In genomic region chr6:28922841-28923317, GRCh38 we compare ENCODE assay signal across 8 cellular contexts. TPM values are rescaled to one million over a fixed set of nuclear protein-coding genes. Genes with fewer than 3 reads are reported as not detected.
DNase-seq lines count a peak whose midpoint lies in the region; ATAC-seq, FAIRE-seq and TF ChIP-seq lines count a peak whose summit lies in the region.

No MANE protein-coding gene starts in this region.

- no TSS peak for BruUV-seq in A673 (replicated peaks; lab: Mats Ljungman, UMichigan)

- FAIRE-seq in GM18507 (lab: Jason Lieb, UNC): peak; percentile 38

- H3K27ac Mint-ChIP-seq in activated T-cell treated with anti-CD3 and anti-CD28 coated beads, Interleukin-2, amount 50 U/mL, for 24 hours: peak overlapping the region; percentile 93
- peak overlapping the region; percentile 72 to 89 for H3K27ac Mint-ChIP-seq in natural killer cell treated with Interleukin-12 subunit alpha and Interleukin-12 subunit beta and Interleukin-15 and Interleukin-18, amount 100 ng/mL, for 72 hours

- H3K4me3 Mint-ChIP-seq in activated T-cell treated with anti-CD3 and anti-CD28 coated beads, Interleukin-2, amount 50 U/mL, for 24 hours: peak overlapping the region; percentile 95
- peak overlapping the region; percentile 83 for H3K4me3 Mint-ChIP-seq in natural killer cell treated with Interleukin-12 subunit alpha and Interleukin-12 subunit beta and Interleukin-15 and Interleukin-18, amount 100 ng/mL, for 72 hours

- TF ChIP-seq POLR2A in uterus (IDR thresholded peaks at IDR 0.05): no peak

- no peaks in the 10 kb centered on the region for H3K9me3 Mint-ChIP-seq in activated T-cell treated with anti-CD3 and anti-CD28 coated beads, Interleukin-2, amount 50 U/mL, for 24 hours
- no peaks in the 10 kb centered on the region for H3K9me3 Mint-ChIP-seq in natural killer cell treated with Interleukin-12 subunit alpha and Interleukin-12 subunit beta and Interleukin-15 and Interleukin-18, amount 100 ng/mL, for 72 hours

- H3K36me3 Mint-ChIP-seq in activated T-cell treated with anti-CD3 and anti-CD28 coated beads, Interleukin-2, amount 50 U/mL, for 24 hours (ENCODE audit: low read depth): peaks cover 53% of the 10 kb centered on the region
- peaks cover 27% of the 10 kb centered on the region for H3K36me3 Mint-ChIP-seq in natural killer cell treated with Interleukin-12 subunit alpha and Interleukin-12 subunit beta and Interleukin-15 and Interleukin-18, amount 100 ng/mL, for 72 hours

- peaks cover 12% of the 10 kb centered on the region for H3K4me1 ChIP-seq in A673 (ENCODE audit: insufficient read depth, low read length, poor library complexity, severe bottlenecking)
- H3K4me1 ChIP-seq in uterus: peaks cover 0 to 6% of the 10 kb centered on the region in 2 donors

- ATAC-seq in HG02884 (IDR thresholded peaks at IDR 0.05; ENCODE audit: unreplicated experiment): peak; percentile 30
- ATAC-seq in natural killer cell treated with Interleukin-12 subunit alpha and Interleukin-12 subunit beta and Interleukin-15 and Interleukin-18, amount 100 ng/mL, for 72 hours: peak; percentile 51 to 63

- H3K4me1 Mint-ChIP-seq in activated T-cell treated with anti-CD3 and anti-CD28 coated beads, Interleukin-2, amount 50 U/mL, for 24 hours (ENCODE audit: low read depth): peaks cover 44% of the 10 kb centered on the region
- peaks cover 28 to 30% of the 10 kb centered on the region in 2 donors for H3K4me1 Mint-ChIP-seq in natural killer cell treated with Interleukin-12 subunit alpha and Interleukin-12 subunit beta and Interleukin-15 and Interleukin-18, amount 100 ng/mL, for 72 hours (ENCODE audit: low read depth in 2 of 2)

- H3K27me3 ChIP-seq in A673 (replicated peaks; ENCODE audit: insufficient read depth, low read depth, low read length, poor library complexity) (no peaks in the 10 kb centered on the region), uterus (no peaks in the 10 kb centered on the region)

- TF ChIP-seq CTCF in A673 (conservative IDR thresholded peaks at IDR 0.05; ENCODE audit: low read depth, low read length): no peak
- no peak for TF ChIP-seq CTCF in fibroblast of pulmonary artery (IDR thresholded peaks at IDR 0.05; ENCODE audit: low read length, missing control alignments)
- no peak for TF ChIP-seq CTCF in uterus (IDR thresholded peaks at IDR 0.05)

- no peaks in the 10 kb centered on the region for H3K9me3 ChIP-seq in A673 (ENCODE audit: low read depth, low read length, poor library complexity, severe bottlenecking)
- no peaks in the 10 kb centered on the region for H3K9me3 ChIP-seq in uterus

- POLR2A ChIA-PET in A673 (lab: Charles Lee; ENCODE audit: low non-redundant PET): no interaction called here

- peak overlapping the region; percentile 99 for H3K4me3 ChIP-seq in A673 (ENCODE audit: low read depth, low read length, poor library complexity, severe bottlenecking)
- H3K4me3 ChIP-seq in fibroblast of pulmonary artery (replicated peaks; ENCODE audit: low read depth, low read length): peak overlapping the region; percentile 94
- H3K4me3 ChIP-seq in uterus: peak overlapping the region; percentile 61 to 94

- H3K36me3 ChIP-seq in A673 (ENCODE audit: insufficient read depth, low read length, poor library complexity, severe bottlenecking) (peaks cover 37% of the 10 kb centered on the region), uterus (no peaks in the 10 kb centered on the region)

- CTCF ChIA-PET in A673 (lab: Charles Lee): no interaction called here

- H3K27me3 Mint-ChIP-seq in activated T-cell treated with anti-CD3 and anti-CD28 coated beads, Interleukin-2, amount 50 U/mL, for 24 hours: no peaks in the 10 kb centered on the region
- H3K27me3 Mint-ChIP-seq in natural killer cell treated with Interleukin-12 subunit alpha and Interleukin-12 subunit beta and Interleukin-15 and Interleukin-18, amount 100 ng/mL, for 72 hours: no peaks in the 10 kb centered on the region

- H3K27ac ChIP-seq in A673 (ENCODE audit: low read depth, low read length, poor library complexity, severe bottlenecking) (peak overlapping the region; percentile 88), uterus (peak overlapping the region; percentile 90 to 91)

- intact Hi-C loops in A673 (cut with micrococcal nuclease; ENCODE audit: unreplicated experiment): no loop called here
- intact Hi-C loops in uterus (cut with DNase I; ENCODE audit: low total_unique reads): no loop called here

- peak; percentile 18 for DNase-seq in A673 (ENCODE audit: low spot score)
- no peak for DNase-seq in GM18507 (ENCODE audit: extremely low spot score, insufficient read length, low read depth)
- peak; percentile 32 for DNase-seq in NCI-H446 treated with DMSO at 0.1 percent for 48 hours (lab: John Stamatoyannopoulos, UW)
- no peak for DNase-seq in activated T-cell treated with anti-CD3 and anti-CD28 coated beads, Interleukin-2, amount 50 U/mL, for 24 hours
- DNase-seq in fibroblast of pulmonary artery (ENCODE audit: low read depth): peak; percentile 50
- peak; percentile 79 for DNase-seq in natural killer cell treated with Interleukin-12 subunit alpha and Interleukin-12 subunit beta and Interleukin-15 and Interleukin-18, amount 100 ng/mL, for 72 hours (ENCODE audit: low spot score)
- peak in 1 of 2 donors; percentile 29 for DNase-seq in uterus

RNA-seq across cellular contexts. Expression of gene TRIM27, which starts 0.9 kb away (rescaled TPM):
- total RNA-seq in A673 (2021): 70.5 and 81.1 TPM in 2 replicates
- total RNA-seq in natural killer cell treated with Interleukin-12 subunit alpha and Interleukin-12 subunit beta and Interleukin-15 and Interleukin-18, amount 100 ng/mL, for 72 hours: 10 to 100 TPM; 49.1 to 74.0 TPM
- total RNA-seq in uterus: 100 to 1,000 TPM in 1 of 4 donors, 10 to 100 TPM in 3; 24.6 to 108 (median 48.7) TPM

Comparison
In these comparisons a context has a peak if more than half of its experiments do, and no peak if none do; other contexts are left out.
1. DNase-seq: peak in A673 (single experiment), NCI-H446 treated with DMSO at 0.1 percent for 48 hours (single experiment), fibroblast of pulmonary artery (single experiment) and natural killer cell treated with Interleukin-12 subunit alpha and Interleukin-12 subunit beta and Interleukin-15 and Interleukin-18, amount 100 ng/mL, for 72 hours (single experiment); none in GM18507 (single experiment) and activated T-cell treated with anti-CD3 and anti-CD28 coated beads, Interleukin-2, amount 50 U/mL, for 24 hours (single experiment).
2. Peak in every context shown above with its lines, with median percentiles within 50 percentile points of each other: H3K4me3 ChIP-seq.